ENCODE assay signal across 8 cellular contexts in the genomic region with DNA sequence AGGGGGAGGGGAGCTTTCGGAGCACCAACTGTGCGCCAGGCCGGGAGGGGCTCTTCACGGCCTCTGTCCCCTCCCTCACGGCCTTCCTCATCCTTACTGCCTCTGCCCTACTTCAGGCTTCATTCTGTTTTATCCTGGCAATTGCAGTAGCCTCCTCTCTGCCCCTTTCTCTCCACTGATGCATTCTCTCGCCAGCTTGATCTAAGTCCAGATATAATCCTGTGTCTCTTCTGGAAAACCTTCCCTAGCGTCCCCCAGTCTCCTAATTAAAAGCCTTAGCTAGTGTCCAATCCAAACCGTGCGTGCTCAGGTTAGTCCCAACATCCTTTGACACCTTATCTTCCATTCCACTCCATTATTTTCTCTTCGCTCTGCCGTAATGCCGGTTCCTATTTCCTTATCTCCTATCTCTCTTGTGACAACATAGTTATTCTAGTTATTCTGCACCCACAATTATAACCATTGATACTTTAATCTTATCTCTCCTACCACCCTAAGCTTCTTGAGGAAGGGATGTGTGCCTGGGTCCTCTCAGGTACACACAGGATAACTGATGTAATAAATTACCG. TPM values are rescaled to one million over a fixed set of nuclear protein-coding genes. Genes with fewer than 3 reads are reported as not detected.
DNase-seq lines count a peak whose midpoint lies in the region; ATAC-seq and TF ChIP-seq lines count a peak whose summit lies in the region.

No MANE protein-coding gene starts in this region.

- H3K27me3 ChIP-seq in heart right ventricle (no peaks in the 10 kb centered on the region), WERI-Rb-1 (ENCODE audit: insufficient read depth, low read depth, severe bottlenecking) (no peaks in the 10 kb centered on the region), stomach smooth muscle (ENCODE audit: control insufficient read depth in 1 of 2, insufficient read depth in 2 of 2, low read length in 2 of 2) (no peaks in the 10 kb centered on the region)

- intact Hi-C loops in heart right ventricle (cut with DNase I) (loop anchor here in 1 of 10 donors (5.0 kb wide), 1 partner anchor 39 kb away; the partner anchor contains the start of gene CD2BP2), left cardiac atrium (cut with DNase I) (no loop called here)

- no peak for DNase-seq in heart right ventricle
- DNase-seq in left cardiac atrium = no peak
- no peak for DNase-seq in WERI-Rb-1
- no peak for DNase-seq in iPS-NIHi11 (ENCODE audit: low spot score)

- ATAC-seq in heart right ventricle = no peak
- no peak for ATAC-seq in left cardiac atrium
- no peak for ATAC-seq in GM19328 (IDR thresholded peaks at IDR 0.05; ENCODE audit: unreplicated experiment)
- ATAC-seq in GM21786 (IDR thresholded peaks at IDR 0.05; ENCODE audit: unreplicated experiment) = no peak

- no peak for TF ChIP-seq CTCF in heart right ventricle (IDR thresholded peaks at IDR 0.05)
- no peak for TF ChIP-seq CTCF in WERI-Rb-1 (IDR thresholded peaks at IDR 0.05; ENCODE audit: low read depth, low read length)

- H3K4me3 ChIP-seq in heart right ventricle (peak overlapping the region; percentile 66 to 98 (median 84)), WERI-Rb-1 (ENCODE audit: low read depth, low read length) (peak overlapping the region; percentile 74), iPS-11a (ENCODE audit: low read depth, low read length) (peak overlapping the region; percentile 86), stomach smooth muscle (ENCODE audit: low read length in 2 of 2) (peak overlapping the region; percentile 77 to 85)

- H3K9me3 ChIP-seq in heart right ventricle (no peaks in the 10 kb centered on the region), WERI-Rb-1 (ENCODE audit: severe bottlenecking) (no peaks in the 10 kb centered on the region), stomach smooth muscle (ENCODE audit: control insufficient read depth in 2 of 2, low read length in 2 of 2) (no peaks in the 10 kb centered on the region)

- H3K36me3 ChIP-seq in heart right ventricle = peaks cover 0 to 19% (median 7%) of the 10 kb centered on the region in 9 donors
- peaks cover 29% of the 10 kb centered on the region for H3K36me3 ChIP-seq in WERI-Rb-1
- H3K36me3 ChIP-seq in stomach smooth muscle (ENCODE audit: control insufficient read depth in 2 of 2, insufficient read depth in 2 of 2, low read length in 2 of 2) = peaks cover 6 to 16% of the 10 kb centered on the region in 2 donors

- WGBS in heart right ventricle, 2 donors = 7 to 9% methylated on average over 13 of the region's 13 CpGs

- H3K4me1 ChIP-seq in heart right ventricle (peaks cover 4 to 39% (median 32%) of the 10 kb centered on the region in 9 donors), stomach smooth muscle (ENCODE audit: control insufficient read depth, insufficient read depth, low read length) (peaks cover 39% of the 10 kb centered on the region)

- H3K27ac ChIP-seq in heart right ventricle (peak overlapping the region; percentile 60 to 93 (median 87)), WERI-Rb-1 (peak overlapping the region; percentile 98), stomach smooth muscle (ENCODE audit: low read length) (peak overlapping the region; percentile 69)

- H3K9ac ChIP-seq in stomach smooth muscle (ENCODE audit: low read length in 2 of 2) = peak overlapping the region; percentile 71 to 77

RNA-seq across cellular contexts. Expression of gene ZNF48, which starts 0.9 kb away (rescaled TPM):
- total RNA-seq in heart right ventricle (1 to 10 TPM; 3.2 to 6.6 (median 5.4) TPM), left cardiac atrium (1 to 10 TPM; 5.4 to 6.4 TPM)
- 1 to 10 TPM; 2.2 to 8.0 TPM for polyA plus RNA-seq in heart right ventricle

RNA-seq across cellular contexts. Expression of gene ZNF771, which starts 11.3 kb away (rescaled TPM):
- 1 to 10 TPM; 3.8 to 9.0 (median 5.1) TPM for total RNA-seq in heart right ventricle
- polyA plus RNA-seq in heart right ventricle = 10 to 100 TPM in 1 of 2 donors, 1 to 10 TPM in 1; 5.0 to 23.2 TPM
- 1 to 10 TPM; 5.9 to 6.2 TPM for total RNA-seq in left cardiac atrium

RNA-seq across cellular contexts. Expression of gene SEPTIN1, which starts 13.7 kb away (rescaled TPM):
- total RNA-seq in heart right ventricle = 1 to 10 TPM in 9 of 10 donors, under 1 TPM in 1; 0.97 to 6.8 (median 1.4) TPM
- polyA plus RNA-seq in heart right ventricle = 1 to 10 TPM in 1 of 2 donors, under 1 TPM in 1; 0.78 to 3.4 TPM
- total RNA-seq in left cardiac atrium = 1 to 10 TPM; 2.0 to 3.4 TPM

RNA-seq across cellular contexts. Expression of gene MYL11, which starts 21.5 kb away (rescaled TPM):
- total RNA-seq in heart right ventricle = not detected
- 1 to 10 TPM in 1 of 2 donors, under 1 TPM in 1; 0.41 to 3.7 TPM for polyA plus RNA-seq in heart right ventricle
- not detected for total RNA-seq in left cardiac atrium

RNA-seq across cellular contexts. Expression of gene TBC1D10B, which starts 25.8 kb away (rescaled TPM):
- total RNA-seq in heart right ventricle (10 to 100 TPM; 18.0 to 27.7 (median 22.2) TPM), left cardiac atrium (10 to 100 TPM; 23.4 to 30.5 TPM)
- polyA plus RNA-seq in heart right ventricle = 10 to 100 TPM; 25.1 to 30.0 TPM
